In genomic region chr7:148940702-148941597, GRCh38 we compare ENCODE assay signal across 1 cellular context.
TF ChIP-seq lines count a peak whose summit lies in the region.

No MANE protein-coding gene starts in this region.

TF ChIP-seq in K562, 482 proteins besides CTCF, POLR2A, EP300 and RAD21 (continued from another document and continues in another):
- TF ChIP-seq ZBTB40 (IDR thresholded peaks at IDR 0.05) (peak; percentile 91), ZBTB40 (CRISPR knock-in tag; IDR thresholded peaks at IDR 0.05) (no peak), CCNT2 (IDR thresholded peaks at IDR 0.05; ENCODE audit: borderline replicate concordance, extremely low read depth, insufficient read length, low read depth, low read length) (peak; percentile 45), ZNF3 (CRISPR knock-in tag; IDR thresholded peaks at IDR 0.05) (no peak), GTF2E2 (tag; IDR thresholded peaks at IDR 0.05) (peak; percentile 83), REST (CRISPR knock-in tag; IDR thresholded peaks at IDR 0.05; ENCODE audit: low read depth) (0 out of 2 replicates have a peak, but pooled peaks have one; percentile 67), MAFG (tag; conservative IDR thresholded peaks at IDR 0.05) (no peak), TAL1 (IDR thresholded peaks at IDR 0.05) (peak; percentile 3; the same call in 1 of the 2 replicates), SLC30A9 (CRISPR knock-in tag; IDR thresholded peaks at IDR 0.05) (no peak), PHB2 (IDR thresholded peaks at IDR 0.05; ENCODE audit: low read depth) (no peak), SPI1 (IDR thresholded peaks at IDR 0.05; ENCODE audit: borderline replicate concordance, low read depth, low read length) (no peak), ZMIZ1 (IDR thresholded peaks at IDR 0.05; ENCODE audit: low read depth in 2 of 2, low read length in 2 of 2) (peak in 1 of 2 experiments; percentile 72; a peak in 1 of 4 replicates), SETDB1 (IDR thresholded peaks at IDR 0.05; ENCODE audit: low read length) (no peak), ZNF408 (CRISPR knock-in tag; IDR thresholded peaks at IDR 0.05; ENCODE audit: low read depth) (no peak), MYBL2 (IDR thresholded peaks at IDR 0.05; ENCODE audit: low read depth) (no peak; the same call in 1 of the 2 replicates), MYBL2 (CRISPR knock-in tag; IDR thresholded peaks at IDR 0.05; ENCODE audit: borderline replicate concordance) (no peak), CXXC5 (CRISPR knock-in tag; IDR thresholded peaks at IDR 0.05) (peak; percentile 74), ESRRA (IDR thresholded peaks at IDR 0.05; ENCODE audit: borderline replicate concordance, low read depth) (no peak; the same call in 1 of the 2 replicates), HDAC6 (IDR thresholded peaks at IDR 0.05; ENCODE audit: low read depth, low read length) (peak; percentile 57; the same call in 1 of the 2 replicates), HMG20A (CRISPR knock-in tag; conservative IDR thresholded peaks at IDR 0.05) (no peak), SMC3 (conservative IDR thresholded peaks at IDR 0.05; ENCODE audit: insufficient read depth, low read depth, low read length) (peak; percentile 21; the same call in 1 of the 2 replicates), POLR2AphosphoS5 (IDR thresholded peaks at IDR 0.05; ENCODE audit: control insufficient read depth, insufficient read depth, low read depth, low read length) (peak; percentile 87; the same call in 1 of the 2 replicates), USF2 (CRISPR knock-in tag; IDR thresholded peaks at IDR 0.05) (peak; percentile 89), MCM2 (IDR thresholded peaks at IDR 0.05; ENCODE audit: low read depth) (no peak), THAP12 (CRISPR knock-in tag; IDR thresholded peaks at IDR 0.05) (peak; percentile 91), ZNF143 (CRISPR knock-in tag; IDR thresholded peaks at IDR 0.05) (peak; percentile 89), ZNF444 (CRISPR knock-in tag; IDR thresholded peaks at IDR 0.05) (no peak), SMARCA5 (IDR thresholded peaks at IDR 0.05) (0 out of 2 replicates have a peak, but pooled peaks have one; percentile 17), NFXL1 (CRISPR knock-in tag; IDR thresholded peaks at IDR 0.05) (no peak), ZNF165 (CRISPR knock-in tag; IDR thresholded peaks at IDR 0.05; ENCODE audit: borderline replicate concordance) (no peak), CC2D1A (IDR thresholded peaks at IDR 0.05) (peak; percentile 47; the same call in 1 of the 2 replicates), ZNF830 (CRISPR knock-in tag; IDR thresholded peaks at IDR 0.05) (no peak), FOXK1 (CRISPR knock-in tag; IDR thresholded peaks at IDR 0.05; ENCODE audit: borderline replicate concordance) (peak; percentile 91; the same call in 1 of the 2 replicates), ZSCAN29 (IDR thresholded peaks at IDR 0.05) (peak; percentile 62), BRCA1 (IDR thresholded peaks at IDR 0.05) (no peak), BRCA1 (CRISPR knock-in tag; IDR thresholded peaks at IDR 0.05) (no peak), ZNF395 (CRISPR knock-in tag; IDR thresholded peaks at IDR 0.05) (peak; percentile 94), FOXJ3 (CRISPR knock-in tag; IDR thresholded peaks at IDR 0.05) (no peak), LEF1 (IDR thresholded peaks at IDR 0.05) (no peak; the same call in none of the 2 replicates), ZKSCAN1 (IDR thresholded peaks at IDR 0.05; ENCODE audit: low read depth, low read length) (peak; percentile 61), CREM (IDR thresholded peaks at IDR 0.05; ENCODE audit: low read depth) (peak; percentile 30; the same call in 1 of the 2 replicates), MEF2D (tag; conservative IDR thresholded peaks at IDR 0.05; ENCODE audit: low read depth) (0 out of 2 replicates have a peak, but pooled peaks have one; percentile 15), POLR2G (IDR thresholded peaks at IDR 0.05; ENCODE audit: low read depth, low read length) (peak; percentile 98), BRF1 (IDR thresholded peaks at IDR 0.05; ENCODE audit: borderline replicate concordance, extremely low read depth, insufficient read length) (no peak), NFE2L1 (tag; IDR thresholded peaks at IDR 0.05; ENCODE audit: borderline replicate concordance, low read depth) (no peak), HSF4 (CRISPR knock-in tag; IDR thresholded peaks at IDR 0.05; ENCODE audit: borderline replicate concordance) (no peak), FOXA3 (CRISPR knock-in tag; conservative IDR thresholded peaks at IDR 0.05 in 1 of 2, IDR thresholded peaks at IDR 0.05 in 1 of 2) (peak; percentile 55 to 91; a peak in 3 of 4 replicates)
